ENCODE assay signal across 25 cellular contexts in genomic region chr15:41279535-41280283, GRCh38. TPM values are rescaled to one million over a fixed set of nuclear protein-coding genes. Genes with fewer than 3 reads are reported as not detected.
A peak's percentile ranks its signal among the peaks of the same experiment; 100 is the strongest.
DNase-seq lines count a peak whose midpoint lies in the region; ATAC-seq and TF ChIP-seq lines count a peak whose summit lies in the region.
"Had no signal": no experiment of that assay in that cellular context is flagged by ENCODE, and none has a peak within 500 bp of the region (broad histone marks: within the 10 kb centered on the region; RNA-seq: fewer than 3 reads in every experiment).

No MANE protein-coding gene starts in this region.

- TSS peak; percentile 1 for BruUV-seq in Caco-2 (replicated peaks; lab: Mats Ljungman, UMichigan)

- H3K27ac Mint-ChIP-seq in activated naive CD4-positive, alpha-beta T cell treated with anti-CD3 and anti-CD28 coated beads for 36 hours, result peak overlapping the region; percentile 40
- H3K27ac Mint-ChIP-seq in activated naive CD4-positive, alpha-beta T cell treated with anti-CD3 and anti-CD28 coated beads, Interleukin-2, amount 50 U/mL, for 72 hours, result peak overlapping the region in 1 of 2 donors; percentile 12
- H3K27ac Mint-ChIP-seq in Caco-2 (ENCODE audit: unreplicated experiment) (no peak overlapping the region), activated B cell treated with CpG ODN at 0.5 μM for 24 hours (peak overlapping the region; percentile 56), naive B cell (peak overlapping the region in 5 of 6 donors; percentile 3 to 82 (median 31))

- no peak overlapping the region for H3K4me3 ChIP-seq in Caco-2 (ENCODE audit: low read depth, low read length)
- H3K4me3 ChIP-seq: BLaER1, MG63, Peyer's patch, SK-N-MC had no signal

- no peak for ATAC-seq in activated naive CD4-positive, alpha-beta T cell treated with anti-CD3 and anti-CD28 coated beads, Interleukin-2, amount 50 U/mL, for 72 hours
- no peak for ATAC-seq in activated B cell treated with CpG ODN at 0.5 μM for 24 hours (ENCODE audit: low read depth)
- ATAC-seq in naive B cell (ENCODE audit: low read depth in 2 of 2), result no peak

- POLR2A ChIA-PET in Caco-2 (lab: Charles Lee), result no interaction called here
- POLR2A ChIA-PET in activated B cell treated with CpG ODN at 0.5 μM for 24 hours (lab: Charles Lee), result no interaction called here

- intact Hi-C loops in activated naive CD4-positive, alpha-beta T cell treated with anti-CD3 and anti-CD28 coated beads for 36 hours (cut with micrococcal nuclease), result loop anchor here (5.0 kb wide), 3 partner anchors 123 to 372 kb away; partner anchors contain the start of genes NDUFAF1 and RTF1
- intact Hi-C loops in Caco-2 (cut with micrococcal nuclease; ENCODE audit: unreplicated experiment) (no loop called here), activated B cell treated with CpG ODN at 0.5 μM for 24 hours (cut with micrococcal nuclease) (loop anchor here (5.0 kb wide), 2 partner anchors 138 to 1828 kb away; partner anchors contain the start of genes RTF1 and UBR1)

- H3K9me3 Mint-ChIP-seq in activated naive CD4-positive, alpha-beta T cell treated with anti-CD3 and anti-CD28 coated beads for 36 hours, result no peaks in the 10 kb centered on the region
- H3K9me3 Mint-ChIP-seq in activated naive CD4-positive, alpha-beta T cell treated with anti-CD3 and anti-CD28 coated beads, Interleukin-2, amount 50 U/mL, for 72 hours, result no peaks in the 10 kb centered on the region
- H3K9me3 Mint-ChIP-seq in Caco-2 (ENCODE audit: unreplicated experiment), result no peaks in the 10 kb centered on the region
- no peaks in the 10 kb centered on the region for H3K9me3 Mint-ChIP-seq in activated B cell treated with CpG ODN at 0.5 μM for 24 hours
- no peaks in the 10 kb centered on the region for H3K9me3 Mint-ChIP-seq in naive B cell
- H3K9me3 Mint-ChIP-seq: CD4-positive, CD25-positive, alpha-beta regulatory T cell had no signal

- CTCF ChIA-PET in activated naive CD4-positive, alpha-beta T cell treated with anti-CD3 and anti-CD28 coated beads for 36 hours (lab: Charles Lee), result interaction anchor here (0.6 kb wide), 1 partner anchor 338 kb away, joined by 3 read pairs; no protein-coding TSS in a partner anchor
- CTCF ChIA-PET in Caco-2 (lab: Charles Lee), result no interaction called here
- CTCF ChIA-PET in activated B cell treated with CpG ODN at 0.5 μM for 24 hours (lab: Charles Lee), result no interaction called here

- H3K36me3 Mint-ChIP-seq in activated naive CD4-positive, alpha-beta T cell treated with anti-CD3 and anti-CD28 coated beads for 36 hours (ENCODE audit: low read depth), result peaks cover 5% of the 10 kb centered on the region
- H3K36me3 Mint-ChIP-seq in activated naive CD4-positive, alpha-beta T cell treated with anti-CD3 and anti-CD28 coated beads, Interleukin-2, amount 50 U/mL, for 72 hours, result peaks cover 6 to 14% of the 10 kb centered on the region in 2 donors
- H3K36me3 Mint-ChIP-seq in Caco-2 (ENCODE audit: insufficient read depth, unreplicated experiment) (peaks cover 59% of the 10 kb centered on the region), activated B cell treated with CpG ODN at 0.5 μM for 24 hours (ENCODE audit: low read depth) (peaks cover 32% of the 10 kb centered on the region), naive B cell (no peaks in the 10 kb centered on the region)

- H3K36me3 ChIP-seq in Caco-2 (ENCODE audit: control insufficient read depth, insufficient read depth, low read length), result no peaks in the 10 kb centered on the region; the same call in 1 of the 2 replicates

- H3K27me3 Mint-ChIP-seq in activated naive CD4-positive, alpha-beta T cell treated with anti-CD3 and anti-CD28 coated beads for 36 hours (ENCODE audit: low read depth), result no peaks in the 10 kb centered on the region
- H3K27me3 Mint-ChIP-seq in Caco-2 (ENCODE audit: insufficient read depth, unreplicated experiment), result no peaks in the 10 kb centered on the region
- no peaks in the 10 kb centered on the region for H3K27me3 Mint-ChIP-seq in activated B cell treated with CpG ODN at 0.5 μM for 24 hours
- no peaks in the 10 kb centered on the region for H3K27me3 Mint-ChIP-seq in naive B cell

- H3K4me3 Mint-ChIP-seq in activated naive CD4-positive, alpha-beta T cell treated with anti-CD3 and anti-CD28 coated beads for 36 hours, result no peak overlapping the region
- no peak overlapping the region for H3K4me3 Mint-ChIP-seq in Caco-2 (ENCODE audit: unreplicated experiment)
- no peak overlapping the region for H3K4me3 Mint-ChIP-seq in activated B cell treated with CpG ODN at 0.5 μM for 24 hours
- no peak overlapping the region for H3K4me3 Mint-ChIP-seq in naive B cell
- H3K4me3 Mint-ChIP-seq: CD4-positive, CD25-positive, alpha-beta regulatory T cell had no signal

- no peaks in the 10 kb centered on the region for H3K27me3 ChIP-seq in Caco-2 (replicated peaks; ENCODE audit: control insufficient read depth, insufficient read depth, low read length)
- H3K27me3 ChIP-seq: BLaER1, MG63, Peyer's patch had no signal

- peaks cover 18% of the 10 kb centered on the region for H3K4me1 ChIP-seq in Caco-2

- TF ChIP-seq CTCF in Caco-2 (IDR thresholded peaks at IDR 0.05; ENCODE audit: insufficient read depth in 1 of 2, low read depth in 1 of 2, low read length in 1 of 2, severe bottlenecking in 1 of 2, unreplicated experiment in 1 of 2) (no peak), activated B cell treated with CpG ODN at 0.5 μM for 24 hours (IDR thresholded peaks at IDR 0.05) (no peak)

- no peak for DNase-seq in activated naive CD4-positive, alpha-beta T cell treated with anti-CD3 and anti-CD28 coated beads for 36 hours
- DNase-seq in activated naive CD4-positive, alpha-beta T cell treated with anti-CD3 and anti-CD28 coated beads, Interleukin-2, amount 50 U/mL, for 72 hours (ENCODE audit: low spot score in 2 of 2), result no peak
- DNase-seq in Caco-2 (no peak), activated B cell treated with CpG ODN at 0.5 μM for 24 hours (no peak), naive B cell (no peak), NCI-H446 (lab: John Stamatoyannopoulos, UW) (no peak), MV-4-11 (lab: John Stamatoyannopoulos, UW) (no peak), SHP77 treated with DMSO at 0.1 percent for 48 hours (lab: John Stamatoyannopoulos, UW) (no peak)
- DNase-seq: 8988T; ACHN; CD4-positive, CD25-positive, alpha-beta regulatory T cell; DMS 273 treated with DMSO at 0.1 percent for 48 hours; DND-41; KBM-7; MG63; NCI-H2081; NCI-H2227 treated with DMSO at 0.1 percent for 48 hours; NCI-H510A; NCI-H69; Peyer's patch had no signal

- no peaks in the 10 kb centered on the region for H3K9me3 ChIP-seq in Caco-2
- H3K9me3 ChIP-seq: BLaER1, MG63, Peyer's patch had no signal

- peaks cover 13% of the 10 kb centered on the region for H3K4me1 Mint-ChIP-seq in activated naive CD4-positive, alpha-beta T cell treated with anti-CD3 and anti-CD28 coated beads for 36 hours (ENCODE audit: low read depth)
- H3K4me1 Mint-ChIP-seq in Caco-2 (ENCODE audit: low read depth, unreplicated experiment) (peaks cover 14% of the 10 kb centered on the region), activated B cell treated with CpG ODN at 0.5 μM for 24 hours (peaks cover 19% of the 10 kb centered on the region), naive B cell (peaks cover 14 to 22% (median 20%) of the 10 kb centered on the region in 3 donors)

RNA-seq across cellular contexts. Expression of gene CHP1, which starts 48.6 kb away (rescaled TPM):
- total RNA-seq in activated naive CD4-positive, alpha-beta T cell treated with anti-CD3 and anti-CD28 coated beads for 36 hours, result 10 to 100 TPM; 37.7 to 39.8 TPM
- 10 to 100 TPM; 34.2 to 57.2 TPM for total RNA-seq in activated naive CD4-positive, alpha-beta T cell treated with anti-CD3 and anti-CD28 coated beads, Interleukin-2, amount 50 U/mL, for 72 hours
- total RNA-seq in Caco-2 (2022) (129 and 139 TPM in 2 replicates), activated B cell treated with CpG ODN at 0.5 μM for 24 hours (47.9 and 58.5 TPM in 2 replicates)
- polyA plus RNA-seq in naive B cell (ENCODE audit: low read depth in 6 of 6), result 10 to 100 TPM in 5 of 6 donors, 1 to 10 TPM in 1; 8.9 to 27.0 (median 14.7) TPM

RNA-seq across cellular contexts. Expression of gene EXD1, which starts 49.2 kb away (rescaled TPM):
- not detected for total RNA-seq in activated naive CD4-positive, alpha-beta T cell treated with anti-CD3 and anti-CD28 coated beads for 36 hours
- total RNA-seq in activated naive CD4-positive, alpha-beta T cell treated with anti-CD3 and anti-CD28 coated beads, Interleukin-2, amount 50 U/mL, for 72 hours, result under 1 TPM in 1 of 2 donors, not detected in 1; 0.32 TPM
- total RNA-seq in Caco-2 (2022), result not detected in 2 replicates
- total RNA-seq in activated B cell treated with CpG ODN at 0.5 μM for 24 hours, result not detected in 2 replicates
- not detected for polyA plus RNA-seq in naive B cell (ENCODE audit: low read depth in 6 of 6)
- total RNA-seq: CD4-positive, CD25-positive, alpha-beta regulatory T cell; HT1080; LHCN-M2; OCI-LY7; Peyer's patch had no signal
- polyA plus RNA-seq: CD4-positive, CD25-positive, alpha-beta regulatory T cell had no signal

RNA-seq across cellular contexts. Expression of gene OIP5, which starts 52.7 kb away (rescaled TPM):
- total RNA-seq in activated naive CD4-positive, alpha-beta T cell treated with anti-CD3 and anti-CD28 coated beads for 36 hours, result 10 to 100 TPM in 1 of 2 experiments, 1 to 10 TPM in 1; 9.5 to 10.7 TPM
- 10 to 100 TPM; 10.5 to 13.1 TPM for total RNA-seq in activated naive CD4-positive, alpha-beta T cell treated with anti-CD3 and anti-CD28 coated beads, Interleukin-2, amount 50 U/mL, for 72 hours
- total RNA-seq in Caco-2 (2022) (23.4 and 26.4 TPM in 2 replicates), activated B cell treated with CpG ODN at 0.5 μM for 24 hours (0.62 and 1.4 TPM in 2 replicates)
- 1 to 10 TPM in 4 of 6 donors, under 1 TPM in 1, not detected in 1; 0.96 to 2.2 (median 1.5) TPM for polyA plus RNA-seq in naive B cell (ENCODE audit: low read depth in 6 of 6)

RNA-seq across cellular contexts. Expression of gene NUSAP1, which starts 53.0 kb away (rescaled TPM):
- 100 to 1,000 TPM; 269 to 287 TPM for total RNA-seq in activated naive CD4-positive, alpha-beta T cell treated with anti-CD3 and anti-CD28 coated beads for 36 hours
- 100 to 1,000 TPM; 181 to 391 TPM for total RNA-seq in activated naive CD4-positive, alpha-beta T cell treated with anti-CD3 and anti-CD28 coated beads, Interleukin-2, amount 50 U/mL, for 72 hours
- total RNA-seq in Caco-2 (2022), result 106 and 110 TPM in 2 replicates
- 13.5 and 14.4 TPM in 2 replicates for total RNA-seq in activated B cell treated with CpG ODN at 0.5 μM for 24 hours
- 1 to 10 TPM in 5 of 6 donors, under 1 TPM in 1; 0.59 to 7.9 (median 6.4) TPM for polyA plus RNA-seq in naive B cell (ENCODE audit: low read depth in 6 of 6)
